12 cellular contexts compared by ENCODE assay signal in genomic region chr9:36461341-36461740, GRCh38.
DNase-seq lines count a peak whose midpoint lies in the region; ATAC-seq lines count a peak whose summit lies in the region.
"Had no signal": no experiment of that assay in that cellular context is flagged by ENCODE, and none has a peak within 500 bp of the region (broad histone marks: within the 10 kb centered on the region; RNA-seq: fewer than 3 reads in every experiment).

No MANE protein-coding gene starts in this region.

- H3K4me2 ChIP-seq in mesenchymal stem cell (ENCODE audit: low read length, poor library complexity, severe bottlenecking) = no peak overlapping the region

- no peak overlapping the region for H2BK5ac ChIP-seq in mesenchymal stem cell (ENCODE audit: low read depth, low read length, poor library complexity, severe bottlenecking)

- no peak overlapping the region for H2AFZ ChIP-seq in mesenchymal stem cell (ENCODE audit: low read depth, low read length)

- H3K27ac ChIP-seq in mesenchymal stem cell (ENCODE audit: low read length, poor library complexity, severe bottlenecking) = no peak overlapping the region
- H3K27ac ChIP-seq: foreskin keratinocyte had no signal

- H2BK15ac ChIP-seq in mesenchymal stem cell (ENCODE audit: low read depth, poor library complexity, severe bottlenecking) = no peak overlapping the region

- no peaks in the 10 kb centered on the region for H3K9me3 ChIP-seq in mesenchymal stem cell (ENCODE audit: control insufficient read depth, low read length)

- peaks cover 26% of the 10 kb centered on the region for H3K79me1 ChIP-seq in mesenchymal stem cell (replicated peaks; ENCODE audit: low read length, poor library complexity, severe bottlenecking)

- no peak overlapping the region for H3K9ac ChIP-seq in mesenchymal stem cell (ENCODE audit: low read length)

- H3K4me3 ChIP-seq in mesenchymal stem cell (ENCODE audit: insufficient read depth in 1 of 2, low read depth in 1 of 2, low read length in 2 of 2) = no peak overlapping the region

- no peak overlapping the region for H4K91ac ChIP-seq in mesenchymal stem cell (ENCODE audit: low read length)

- H4K8ac ChIP-seq in mesenchymal stem cell (ENCODE audit: low read length) = no peak overlapping the region

- H3K18ac ChIP-seq in mesenchymal stem cell (ENCODE audit: low read depth in 1 of 2, low read length in 2 of 2) = no peak overlapping the region

- no peak overlapping the region for H2BK120ac ChIP-seq in mesenchymal stem cell (ENCODE audit: low read depth, low read length)

- ATAC-seq in GM19328 (IDR thresholded peaks at IDR 0.05; ENCODE audit: unreplicated experiment) = no peak
- no peak for ATAC-seq in HG02973 (IDR thresholded peaks at IDR 0.05; ENCODE audit: unreplicated experiment)
- ATAC-seq: foreskin keratinocyte had no signal

- no peak overlapping the region for H2BK12ac ChIP-seq in mesenchymal stem cell (ENCODE audit: low read length in 2 of 2)

- DNase-seq in AG20443 (ENCODE audit: low spot score) (peak; percentile 63), GM04503 (ENCODE audit: low read depth) (peak; percentile 14), cerebellum (ENCODE audit: low spot score) (peak; percentile 15), mesenchymal stem cell (peak; percentile 45), A172 (ENCODE audit: low spot score) (no peak), NCI-H524 treated with DMSO at 0.1 percent for 48 hours (lab: John Stamatoyannopoulos, UW) (no peak)
- DNase-seq: activated CD8-positive, alpha-beta memory T cell treated with anti-CD3 and anti-CD28 coated beads, Interleukin-2, amount 50 U/mL, for 48 hours; COR-L47; foreskin keratinocyte; RPMI8226 had no signal

- no peak overlapping the region for H2AK5ac ChIP-seq in mesenchymal stem cell (ENCODE audit: low read length, severe bottlenecking)

- H3K27me3 ChIP-seq in mesenchymal stem cell (ENCODE audit: control insufficient read depth in 1 of 2, insufficient read depth in 1 of 2, low read length in 2 of 2) = no peaks in the 10 kb centered on the region
- H3K27me3 ChIP-seq: foreskin keratinocyte had no signal

- no peak overlapping the region for H3K14ac ChIP-seq in mesenchymal stem cell (ENCODE audit: low read length in 2 of 2)

- no peaks in the 10 kb centered on the region for H3K4me1 ChIP-seq in mesenchymal stem cell (ENCODE audit: control insufficient read depth, insufficient read depth, low read depth, low read length)
- H3K4me1 ChIP-seq: foreskin keratinocyte had no signal

- no peak overlapping the region for H3K4ac ChIP-seq in mesenchymal stem cell (ENCODE audit: low read depth in 1 of 2, low read length in 2 of 2)

- peaks cover 5 to 9% of the 10 kb centered on the region in 2 experiments for H3K36me3 ChIP-seq in mesenchymal stem cell (ENCODE audit: control insufficient read depth in 1 of 2, insufficient read depth in 2 of 2, low read depth in 1 of 2, low read length in 2 of 2)

- no peak overlapping the region for H3K23ac ChIP-seq in mesenchymal stem cell (ENCODE audit: low read length in 2 of 2)

Comparison
In these comparisons a context has a peak if more than half of its experiments do, and no peak if none do; other contexts are left out.
1. DNase-seq: peak in AG20443 (single experiment), GM04503 (single experiment), cerebellum (single experiment) and mesenchymal stem cell (single experiment); none in A172 (single experiment) and NCI-H524 treated with DMSO at 0.1 percent for 48 hours (single experiment).